7 cellular contexts compared by ENCODE assay signal in genomic region chr1:10107480-10107854, GRCh38.
DNase-seq lines count a peak whose midpoint lies in the region; ATAC-seq and TF ChIP-seq lines count a peak whose summit lies in the region.
"Not testable (repeated sequence)": the region's sequence is repeated elsewhere in the genome, so short reads cannot be mapped to it uniquely, and the experiment has no call there.

No MANE protein-coding gene starts in this region.

- not testable (repeated sequence) for H3K4me3 Mint-ChIP-seq in activated T-helper 17 cell treated with anti-CD3 and anti-CD28 coated beads, Interleukin-2, amount 50 U/mL, for 72 hours

- WGBS in prostate gland, result 83% methylated on average over 8 of the region's 8 CpGs
- WGBS in thymus, result 95% methylated on average over 8 of the region's 8 CpGs

- not testable (repeated sequence) for H3K9me3 ChIP-seq in MG63; cardiac muscle cell (ENCODE audit: low read depth); lower lobe of right lung; prostate gland; thymus (ENCODE audit: control insufficient read depth)

- H3K27ac Mint-ChIP-seq in activated T-helper 17 cell treated with anti-CD3 and anti-CD28 coated beads, Interleukin-2, amount 50 U/mL, for 72 hours, result peak overlapping the region; percentile 12

- peak overlapping the region; percentile 75 to 93 for H3K27ac ChIP-seq in coronary artery
- H3K27ac ChIP-seq in cardiac muscle cell, result peak overlapping the region; percentile 91
- H3K27ac ChIP-seq in lower lobe of right lung, result not testable (repeated sequence)
- H3K27ac ChIP-seq in prostate gland, result peak overlapping the region; percentile 53 to 70
- H3K27ac ChIP-seq in thymus (ENCODE audit: low read depth), result peak overlapping the region; percentile 20

- peaks cover 91% of the 10 kb centered on the region for H3K36me3 Mint-ChIP-seq in activated T-helper 17 cell treated with anti-CD3 and anti-CD28 coated beads, Interleukin-2, amount 50 U/mL, for 72 hours (ENCODE audit: low read depth)

- DNase-seq in MG63, result peak; percentile 33
- DNase-seq in coronary artery (ENCODE audit: low spot score); cardiac muscle cell (ENCODE audit: low read depth in 1 of 2, low spot score in 1 of 2); prostate gland (ENCODE audit: low spot score): not testable (repeated sequence)
- peak; percentile 72 for DNase-seq in lower lobe of right lung

- H3K4me1 Mint-ChIP-seq in activated T-helper 17 cell treated with anti-CD3 and anti-CD28 coated beads, Interleukin-2, amount 50 U/mL, for 72 hours, result not testable (repeated sequence)

- H3K27me3 ChIP-seq in MG63; cardiac muscle cell; lower lobe of right lung (ENCODE audit: low read depth); prostate gland (replicated peaks; ENCODE audit: insufficient read depth); thymus (ENCODE audit: control insufficient read depth, insufficient read depth): not testable (repeated sequence)

- TF ChIP-seq CTCF in coronary artery (IDR thresholded peaks at IDR 0.05); cardiac muscle cell (IDR thresholded peaks at IDR 0.05; ENCODE audit: low read depth, low read length); lower lobe of right lung (IDR thresholded peaks at IDR 0.05); prostate gland (IDR thresholded peaks at IDR 0.05): not testable (repeated sequence)

- H3K4me3 ChIP-seq in MG63; coronary artery; cardiac muscle cell; lower lobe of right lung; prostate gland; thymus (ENCODE audit: low read length): not testable (repeated sequence)

- not testable (repeated sequence) for TF ChIP-seq POLR2A in prostate gland (IDR thresholded peaks at IDR 0.05)

- ATAC-seq in activated T-helper 17 cell treated with anti-CD3 and anti-CD28 coated beads, Interleukin-2, amount 50 U/mL, for 72 hours (replicated peaks); lower lobe of right lung: not testable (repeated sequence)

- not testable (repeated sequence) for H3K9me3 Mint-ChIP-seq in activated T-helper 17 cell treated with anti-CD3 and anti-CD28 coated beads, Interleukin-2, amount 50 U/mL, for 72 hours

- H3K4me1 ChIP-seq in cardiac muscle cell (ENCODE audit: low read depth) (peaks cover 18% of the 10 kb centered on the region), prostate gland (replicated peaks) (peaks cover 15% of the 10 kb centered on the region)
- not testable (repeated sequence) for H3K4me1 ChIP-seq in lower lobe of right lung; thymus (ENCODE audit: control insufficient read depth, insufficient read depth, low read length)

- not testable (repeated sequence) for H3K27me3 Mint-ChIP-seq in activated T-helper 17 cell treated with anti-CD3 and anti-CD28 coated beads, Interleukin-2, amount 50 U/mL, for 72 hours

- peaks cover 41% of the 10 kb centered on the region for H3K36me3 ChIP-seq in MG63
- peaks cover 35% of the 10 kb centered on the region for H3K36me3 ChIP-seq in cardiac muscle cell
- H3K36me3 ChIP-seq in lower lobe of right lung, result peaks cover 82% of the 10 kb centered on the region
- H3K36me3 ChIP-seq in prostate gland, result not testable (repeated sequence)
- H3K36me3 ChIP-seq in thymus (ENCODE audit: control insufficient read depth, insufficient read depth), result peaks cover 36% of the 10 kb centered on the region

- intact Hi-C loops in lower lobe of right lung (cut with DNase I), result not testable (repeated sequence)
- intact Hi-C loops in prostate gland (cut with DNase I), result loop anchor here (5.0 kb wide), 1 partner anchor 40 kb away; no protein-coding TSS in a partner anchor
